8 cellular contexts compared by ENCODE assay signal in the genomic region with DNA sequence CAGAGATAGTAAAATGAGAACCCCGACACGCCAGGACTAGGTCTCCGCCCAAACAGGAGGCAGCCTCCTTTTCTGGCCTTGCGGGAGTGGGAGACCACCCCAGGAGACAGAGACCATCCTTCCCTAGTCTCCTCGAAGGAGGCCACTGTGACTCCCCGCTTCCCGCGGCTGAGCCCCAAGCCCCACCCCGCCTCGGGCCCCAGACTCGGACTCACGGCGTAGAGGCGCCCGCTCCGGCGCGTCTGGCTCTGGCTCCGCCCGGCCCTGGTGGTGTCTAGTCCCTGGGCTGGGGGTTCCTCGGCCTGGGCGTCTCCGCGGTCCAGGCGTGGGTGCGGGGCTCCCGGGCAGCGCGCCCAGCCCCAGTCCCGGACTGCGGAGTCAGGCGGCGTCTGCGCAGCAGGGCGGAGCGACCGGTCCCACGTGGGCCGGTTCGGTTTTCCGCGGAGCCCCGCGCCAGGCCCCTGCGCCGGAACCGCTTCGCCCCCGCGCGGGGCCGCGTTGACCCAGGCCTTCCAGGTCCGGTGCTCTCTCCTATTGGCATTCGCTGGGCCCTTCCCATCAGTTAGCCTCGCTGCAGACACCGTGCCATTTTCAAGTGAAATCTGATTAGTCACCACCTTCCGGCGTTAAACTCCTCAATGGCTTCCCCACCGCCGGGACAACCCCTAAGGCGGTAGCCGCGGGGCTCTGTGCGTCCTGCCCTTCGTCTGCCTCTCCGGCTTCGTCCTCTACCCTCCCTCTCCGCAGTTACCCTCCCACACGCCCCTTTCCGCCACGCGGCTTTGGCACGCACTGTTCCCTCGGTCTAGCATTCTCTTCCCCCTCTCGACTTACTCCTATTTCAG. TPM values are rescaled to one million over a fixed set of nuclear protein-coding genes. Genes with fewer than 3 reads are reported as not detected.
A peak's percentile ranks its signal among the peaks of the same experiment; 100 is the strongest.
DNase-seq lines count a peak whose midpoint lies in the region; ATAC-seq, FAIRE-seq and TF ChIP-seq lines count a peak whose summit lies in the region.

C1orf216 (minus strand) TSS at position 393 of the 845 bp plus-strand sequence. CDS start 2,563 bp downstream, outside the sequence.

- H4K20me1 ChIP-seq in SU-DHL-6 (ENCODE audit: low read depth, low read length), result no peaks in the 10 kb centered on the region

- no peaks in the 10 kb centered on the region for H3K9me2 ChIP-seq in SU-DHL-6 (replicated peaks; ENCODE audit: insufficient read depth, low read length)

- WGBS in pancreas, 2 donors, result 0 to 1% methylated on average over 72 to 76 of the region's 76 CpGs
- WGBS in thymus, result under 1% methylated on average over 76 of the region's 76 CpGs

- H3K9me3 ChIP-seq in SU-DHL-6 (ENCODE audit: insufficient read depth, low read length) (no peaks in the 10 kb centered on the region), pancreas (no peaks in the 10 kb centered on the region), thymus (ENCODE audit: control insufficient read depth) (no peaks in the 10 kb centered on the region)

- peaks cover 6% of the 10 kb centered on the region for H3K36me3 Mint-ChIP-seq in activated naive CD8-positive, alpha-beta T cell
- no peaks in the 10 kb centered on the region for H3K36me3 Mint-ChIP-seq in glutamatergic neuron (ENCODE audit: unreplicated experiment)

- no peaks in the 10 kb centered on the region for H3K27me3 Mint-ChIP-seq in activated naive CD8-positive, alpha-beta T cell
- peaks cover 5% of the 10 kb centered on the region for H3K27me3 Mint-ChIP-seq in glutamatergic neuron (ENCODE audit: unreplicated experiment)

- no peaks in the 10 kb centered on the region for H3K27me3 ChIP-seq in SU-DHL-6 (ENCODE audit: low read length)
- no peaks in the 10 kb centered on the region for H3K27me3 ChIP-seq in pancreas
- no peaks in the 10 kb centered on the region for H3K27me3 ChIP-seq in thymus (ENCODE audit: control insufficient read depth, insufficient read depth)

- H3K9ac ChIP-seq in SU-DHL-6 (ENCODE audit: low read length), result peak within 1 kb of the TSS; percentile 67

- peaks cover 29% of the 10 kb centered on the region for H3K4me1 Mint-ChIP-seq in activated naive CD8-positive, alpha-beta T cell (ENCODE audit: low read depth)
- peaks cover 23% of the 10 kb centered on the region for H3K4me1 Mint-ChIP-seq in glutamatergic neuron (ENCODE audit: low read depth, unreplicated experiment)

- peak; percentile 65 for ATAC-seq in GM19025 (IDR thresholded peaks at IDR 0.05; ENCODE audit: low read depth, unreplicated experiment)
- ATAC-seq in pancreas, result peak; percentile 87 to 91 (median 90)

- no peak for FAIRE-seq in pancreas (lab: Jason Lieb, UNC)

- H3K4me3 ChIP-seq in SU-DHL-6 (ENCODE audit: insufficient read depth, low read length, poor library complexity, severe bottlenecking) (peak within 1 kb of the TSS; percentile 59), pancreas (peak within 1 kb of the TSS; percentile 67 to 91 (median 82)), thymus (ENCODE audit: low read length) (peak within 1 kb of the TSS; percentile 62)

- no peaks in the 10 kb centered on the region for H3K36me3 ChIP-seq in SU-DHL-6 (ENCODE audit: low read length)
- H3K36me3 ChIP-seq in pancreas, result no peaks in the 10 kb centered on the region
- peaks cover 6% of the 10 kb centered on the region for H3K36me3 ChIP-seq in thymus (ENCODE audit: control insufficient read depth, insufficient read depth)

- peak; percentile 62 for DNase-seq in AG09319 (ENCODE audit: extremely low read depth, low read depth)
- peak; percentile 62 for DNase-seq in HT-29 (ENCODE audit: low spot score)
- DNase-seq in glutamatergic neuron, result peak; percentile 67
- DNase-seq in pancreas, result peak; percentile 38 to 81 (median 60)

- TF ChIP-seq CTCF in AG09319 (IDR thresholded peaks at IDR 0.05; ENCODE audit: low read depth, low read length) (no peak), SU-DHL-6 (IDR thresholded peaks at IDR 0.05; ENCODE audit: insufficient read depth, low read length, poor library complexity, severe bottlenecking) (no peak), glutamatergic neuron (IDR thresholded peaks at IDR 0.05; ENCODE audit: partially characterized antibody, unreplicated experiment) (no peak), pancreas (IDR thresholded peaks at IDR 0.05) (no peak)

- H3K4me1 ChIP-seq in pancreas (no peaks in the 10 kb centered on the region), thymus (ENCODE audit: control insufficient read depth, insufficient read depth, low read length) (no peaks in the 10 kb centered on the region)

- H3K27ac ChIP-seq in SU-DHL-6 (ENCODE audit: low read depth, low read length) (peak within 1 kb of the TSS; percentile 41), pancreas (peak within 1 kb of the TSS; percentile 6 to 70 (median 37)), thymus (ENCODE audit: low read depth) (peak within 1 kb of the TSS; percentile 56)

- H3K27ac Mint-ChIP-seq in activated naive CD8-positive, alpha-beta T cell, result peak within 1 kb of the TSS; percentile 93
- peak within 1 kb of the TSS; percentile 89 for H3K27ac Mint-ChIP-seq in glutamatergic neuron (ENCODE audit: unreplicated experiment)

- peak within 1 kb of the TSS; percentile 77 for H2AFZ ChIP-seq in SU-DHL-6 (ENCODE audit: low read depth, low read length, severe bottlenecking)

- peak within 1 kb of the TSS; percentile 66 for H3K4me2 ChIP-seq in SU-DHL-6 (ENCODE audit: low read depth, low read length, poor library complexity, severe bottlenecking)

- peak within 1 kb of the TSS; percentile 87 for H3K4me3 Mint-ChIP-seq in activated naive CD8-positive, alpha-beta T cell
- H3K4me3 Mint-ChIP-seq in glutamatergic neuron (ENCODE audit: unreplicated experiment), result peak within 1 kb of the TSS; percentile 98

- intact Hi-C loops in pancreas (cut with DNase I), result loop anchor here in 2 of 3 donors (5.0 kb wide), 1 partner anchor 151 kb away; no protein-coding TSS in a partner anchor

- no peaks in the 10 kb centered on the region; the same call in 1 of the 2 replicates for H3K79me2 ChIP-seq in SU-DHL-6 (ENCODE audit: insufficient read depth, low read length)

- H3F3A ChIP-seq in SU-DHL-6 (ENCODE audit: insufficient read depth), result no peaks in the 10 kb centered on the region

- no peaks in the 10 kb centered on the region for H3K9me3 Mint-ChIP-seq in activated naive CD8-positive, alpha-beta T cell (ENCODE audit: low read depth)
- H3K9me3 Mint-ChIP-seq in glutamatergic neuron (ENCODE audit: unreplicated experiment), result peaks cover 9% of the 10 kb centered on the region

RNA-seq across cellular contexts. Expression of gene C1orf216, which starts in this region (rescaled TPM):
- total RNA-seq in HT-29 (2014; rRNA removed; shearing (Covaris generic)), result 22.2 and 25.5 TPM in 2 replicates
- total RNA-seq in glutamatergic neuron (ENCODE audit: unreplicated experiment), result 21.6 TPM
- total RNA-seq in pancreas, result 1 to 10 TPM; 1.5 to 5.2 (median 2.5) TPM
- polyA plus RNA-seq in pancreas, result 1 to 10 TPM; 3.3 to 3.7 TPM
- 4.7 TPM for polyA plus RNA-seq in thymus

Comparison
In these comparisons a context has a peak if more than half of its experiments do, and no peak if none do; other contexts are left out.
1. Peak in every context shown above with its lines: DNase-seq, ATAC-seq, H3K4me3 ChIP-seq and H3K27ac ChIP-seq.